ENCODE assay signal across 8 cellular contexts in the genomic region with DNA sequence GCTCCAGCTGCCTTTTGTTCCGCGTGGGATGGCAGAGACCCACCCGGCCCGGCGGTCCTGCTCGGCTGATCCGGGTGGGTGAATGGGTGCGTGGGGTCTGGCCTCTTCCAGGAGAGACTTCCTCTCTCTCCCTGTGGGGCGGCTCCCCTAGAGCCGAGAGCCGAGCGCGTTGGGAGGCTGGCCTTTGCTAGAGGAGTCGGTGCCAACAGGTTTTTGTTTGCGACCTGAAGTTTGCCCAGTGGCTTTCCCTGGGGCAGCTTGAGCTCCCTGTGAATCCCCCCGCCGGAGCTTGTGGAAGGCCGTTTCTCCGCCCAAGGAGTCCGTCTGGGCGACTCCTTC. TPM values are rescaled to one million over a fixed set of nuclear protein-coding genes. Genes with fewer than 3 reads are reported as not detected.
DNase-seq lines count a peak whose midpoint lies in the region; ATAC-seq and TF ChIP-seq lines count a peak whose summit lies in the region.

No MANE protein-coding gene starts in this region.

- H3K9me3 Mint-ChIP-seq in immature natural killer cell: no peaks in the 10 kb centered on the region

- H3K9ac ChIP-seq in MM.1S (ENCODE audit: low read length) (peak overlapping the region; percentile 89), smooth muscle cell (ENCODE audit: low read depth) (peak overlapping the region; percentile 85)

- H3K9me2 ChIP-seq in MM.1S (replicated peaks; ENCODE audit: insufficient read depth, low read length): no peaks in the 10 kb centered on the region

- TF ChIP-seq POLR2A in body of pancreas (IDR thresholded peaks at IDR 0.05): peak in 2 of 3 donors; percentile 53 to 55

- peak; percentile 17 for ATAC-seq in body of pancreas
- ATAC-seq in HG03280 (IDR thresholded peaks at IDR 0.05; ENCODE audit: unreplicated experiment): no peak

- H3K27ac Mint-ChIP-seq in immature natural killer cell: peak overlapping the region in 1 of 6 donors; percentile 26

- H3F3A ChIP-seq in MM.1S (ENCODE audit: insufficient read depth, low read length) (no peaks in the 10 kb centered on the region), smooth muscle cell (ENCODE audit: low read depth) (no peaks in the 10 kb centered on the region)

- H3K36me3 ChIP-seq in MM.1S (replicated peaks; ENCODE audit: insufficient read depth, low read length) (no peaks in the 10 kb centered on the region), body of pancreas (replicated peaks in 1 of 2; ENCODE audit: insufficient read depth in 1 of 2, low read depth in 2 of 2) (no peaks in the 10 kb centered on the region), smooth muscle cell (ENCODE audit: low read depth) (no peaks in the 10 kb centered on the region)

- H3K4me1 Mint-ChIP-seq in immature natural killer cell: peaks cover 5% of the 10 kb centered on the region in 2 donors

- H3K27me3 ChIP-seq in MM.1S (replicated peaks; ENCODE audit: insufficient read depth, low read length): no peaks in the 10 kb centered on the region
- no peaks in the 10 kb centered on the region for H3K27me3 ChIP-seq in body of pancreas
- no peaks in the 10 kb centered on the region for H3K27me3 ChIP-seq in smooth muscle cell (ENCODE audit: low read depth)

- H4K20me1 ChIP-seq in MM.1S (ENCODE audit: insufficient read depth, low read length): no peaks in the 10 kb centered on the region
- peaks cover 48% of the 10 kb centered on the region for H4K20me1 ChIP-seq in smooth muscle cell (ENCODE audit: low read depth)

- H3K36me3 Mint-ChIP-seq in immature natural killer cell: peaks cover 0 to 3% (median 0%) of the 10 kb centered on the region in 3 donors

- intact Hi-C loops in body of pancreas (cut with DNase I): no loop called here

- H3K9me3 ChIP-seq in MM.1S (replicated peaks; ENCODE audit: insufficient read depth, low read length): no peaks in the 10 kb centered on the region
- H3K9me3 ChIP-seq in body of pancreas: no peaks in the 10 kb centered on the region
- no peaks in the 10 kb centered on the region for H3K9me3 ChIP-seq in smooth muscle cell (replicated peaks; ENCODE audit: low read depth)

- H3K4me3 Mint-ChIP-seq in immature natural killer cell: peak overlapping the region; percentile 74 to 85 (median 77)

- H2AFZ ChIP-seq in MM.1S (ENCODE audit: low read length): peak overlapping the region; percentile 98
- H2AFZ ChIP-seq in smooth muscle cell (ENCODE audit: low read depth): peak overlapping the region; percentile 28

- 0 to 7% methylated on average over 3 to 21 of the region's 21 CpGs for WGBS in body of pancreas, 2 donors
- WGBS in smooth muscle cell (ENCODE audit: low lambda C conversion rate): under 1% methylated on average over 17 of the region's 21 CpGs

- DNase-seq in DMS 273 (lab: John Stamatoyannopoulos, UW; ENCODE audit: unreplicated experiment): peak; percentile 68
- no peak for DNase-seq in DMS 273 treated with DMSO at 0.1 percent for 48 hours (lab: John Stamatoyannopoulos, UW)
- peak; percentile 10 for DNase-seq in MM.1S
- DNase-seq in body of pancreas: peak; percentile 43 to 62 (median 52)
- no peak for DNase-seq in immature natural killer cell
- no peak for DNase-seq in smooth muscle cell (lab: John Stamatoyannopoulos, UW; ENCODE audit: unreplicated experiment)
- no peak for DNase-seq in NCI-H187 treated with DMSO at 0.1 percent for 48 hours (lab: John Stamatoyannopoulos, UW)

- H3K79me2 ChIP-seq in MM.1S (ENCODE audit: low read length) (peaks cover 36% of the 10 kb centered on the region), smooth muscle cell (ENCODE audit: low read depth) (peaks cover 56% of the 10 kb centered on the region)

- no peak for TF ChIP-seq CTCF in MM.1S (IDR thresholded peaks at IDR 0.05; ENCODE audit: low read length)
- TF ChIP-seq CTCF in body of pancreas (IDR thresholded peaks at IDR 0.05): no peak
- TF ChIP-seq CTCF in smooth muscle cell (IDR thresholded peaks at IDR 0.05; ENCODE audit: borderline replicate concordance, insufficient read depth, poor library complexity, severe bottlenecking): no peak

- H3K4me1 ChIP-seq in MM.1S (ENCODE audit: low read length): no peaks in the 10 kb centered on the region
- H3K4me1 ChIP-seq in body of pancreas: peaks cover 38% of the 10 kb centered on the region
- H3K4me1 ChIP-seq in smooth muscle cell (ENCODE audit: low read depth): peaks cover 12% of the 10 kb centered on the region

- H3K27me3 Mint-ChIP-seq in immature natural killer cell (ENCODE audit: low read depth in 3 of 3): peaks cover 4 to 11% (median 5%) of the 10 kb centered on the region in 3 donors

- H3K27ac ChIP-seq in MM.1S (ENCODE audit: low read length): no peak overlapping the region
- H3K27ac ChIP-seq in body of pancreas: peak overlapping the region; percentile 48 to 92 (median 88)
- H3K27ac ChIP-seq in smooth muscle cell (ENCODE audit: low read depth): peak overlapping the region; percentile 48

- H3K4me2 ChIP-seq in MM.1S (ENCODE audit: low read depth, low read length) (peak overlapping the region; percentile 98), smooth muscle cell (peak overlapping the region; percentile 94)

- peak overlapping the region; percentile 99 for H3K4me3 ChIP-seq in MM.1S (ENCODE audit: low read length)
- peak overlapping the region; percentile 79 to 96 for H3K4me3 ChIP-seq in body of pancreas
- H3K4me3 ChIP-seq in smooth muscle cell: peak overlapping the region; percentile 87

RNA-seq across cellular contexts. Expression of a gene that starts 1.0 kb away (rescaled TPM):
- total RNA-seq in body of pancreas: 10 to 100 TPM; 32.7 to 46.5 TPM
- 1 to 10 TPM in 1 of 3 donors, under 1 TPM in 1, not detected in 1; 0.84 to 8.1 TPM for polyA plus RNA-seq in immature natural killer cell
- total RNA-seq in smooth muscle cell: 27.6 and 35.4 TPM in 2 replicates
- polyA plus RNA-seq in smooth muscle cell: 46.7 and 61.2 TPM in 2 replicates

Comparison
In these comparisons a context has a peak if more than half of its experiments do, and no peak if none do; other contexts are left out.
1. DNase-seq: peak in DMS 273 (single experiment), MM.1S (single experiment) and body of pancreas (4 of 4); none in DMS 273 treated with DMSO at 0.1 percent for 48 hours (single experiment), immature natural killer cell (0 of 3), smooth muscle cell (single experiment) and NCI-H187 treated with DMSO at 0.1 percent for 48 hours (single experiment).
2. Peak in every context shown above with its lines, with median percentiles within 50 percentile points of each other: H3K4me3 ChIP-seq.